ENCODE assay signal across 11 cellular contexts in the genomic region with DNA sequence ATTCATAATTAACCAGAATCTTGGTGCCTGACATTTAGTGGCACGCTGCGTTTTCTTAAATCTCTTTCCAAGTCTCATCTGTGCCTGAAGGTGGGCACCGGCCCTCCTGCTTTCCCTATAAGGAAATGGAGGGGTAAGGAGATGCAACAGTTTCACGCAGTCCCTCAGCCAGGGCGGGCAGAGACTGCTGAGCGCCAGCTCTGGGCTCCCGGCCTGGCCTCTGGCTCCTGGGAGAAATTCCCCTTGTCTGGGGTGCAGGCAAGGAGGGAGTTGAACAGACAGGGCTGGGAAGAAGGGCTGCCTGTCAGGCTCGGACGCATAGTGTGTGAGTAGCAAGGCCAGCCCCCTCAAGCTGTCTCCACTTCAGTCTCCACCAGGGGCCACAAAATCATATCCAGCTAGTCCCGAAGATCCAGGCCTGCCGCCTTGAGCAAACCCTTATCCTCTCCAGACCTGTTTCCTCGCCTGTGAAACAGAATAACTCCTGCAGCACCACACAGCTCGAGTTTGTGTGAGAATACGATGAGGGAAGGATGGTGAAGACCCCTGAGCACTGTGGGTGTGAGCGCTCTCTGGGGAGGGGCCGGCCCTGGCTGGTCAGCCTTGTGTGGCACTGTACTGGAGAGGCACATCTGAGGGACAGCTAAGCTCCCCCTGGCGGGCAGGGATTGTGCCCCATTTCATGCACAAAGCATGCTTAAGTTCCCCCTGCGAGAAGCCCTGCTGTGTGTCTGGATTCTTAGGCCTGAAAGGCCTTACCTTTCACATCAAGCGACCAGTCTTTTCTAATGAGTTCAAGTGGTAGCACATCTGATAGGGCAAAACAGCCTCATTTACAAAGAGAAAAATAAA. TPM values are rescaled to one million over a fixed set of nuclear protein-coding genes. Genes with fewer than 3 reads are reported as not detected.
A peak's percentile ranks its signal among the peaks of the same experiment; 100 is the strongest.
DNase-seq lines count a peak whose midpoint lies in the region; ATAC-seq, FAIRE-seq and TF ChIP-seq lines count a peak whose summit lies in the region.
"Had no signal": no experiment of that assay in that cellular context is flagged by ENCODE, and none has a peak within 500 bp of the region (broad histone marks: within the 10 kb centered on the region; RNA-seq: fewer than 3 reads in every experiment).

No MANE protein-coding gene starts in this region.

- no peaks in the 10 kb centered on the region for H3K9me1 ChIP-seq in K562 (ENCODE audit: control insufficient read depth, insufficient read depth, low read length)

- 0 out of 2 replicates have a peak overlapping the region, but pooled peaks have one; percentile 33 for H2AFZ ChIP-seq in K562 (ENCODE audit: low read depth, low read length)

- no peak for TF ChIP-seq EP300 in K562 (IDR thresholded peaks at IDR 0.05; ENCODE audit: low read length)

- H3K4me1 ChIP-seq in K562 (replicated peaks in 1 of 2; ENCODE audit: control insufficient read depth in 2 of 2, insufficient read depth in 2 of 2, low read length in 2 of 2), result peaks cover 12 to 18% of the 10 kb centered on the region in 2 experiments
- H3K4me1 ChIP-seq in mucosa of descending colon (ENCODE audit: low read depth), result peaks cover 13% of the 10 kb centered on the region
- no peaks in the 10 kb centered on the region for H3K4me1 ChIP-seq in vagina

- H3K4me3 ChIP-seq in K562 (no peak overlapping the region), mucosa of descending colon (no peak overlapping the region), vagina (no peak overlapping the region)

- TF ChIP-seq CTCF in K562 (IDR thresholded peaks at IDR 0.05 in 2 of 3, conservative IDR thresholded peaks at IDR 0.05 in 1 of 3; ENCODE audit: insufficient read depth in 2 of 3, low read depth in 1 of 3, low read length in 3 of 3), result no peak
- no peak for TF ChIP-seq CTCF in mucosa of descending colon (IDR thresholded peaks at IDR 0.05)
- no peak for TF ChIP-seq CTCF in vagina (IDR thresholded peaks at IDR 0.05)

- no peaks in the 10 kb centered on the region for H3K36me3 ChIP-seq in K562 (ENCODE audit: control insufficient read depth, insufficient read depth, low read length)
- no peaks in the 10 kb centered on the region for H3K36me3 ChIP-seq in mucosa of descending colon (ENCODE audit: low read depth)
- H3K36me3 ChIP-seq in vagina, result no peaks in the 10 kb centered on the region
- H3K36me3 ChIP-seq: neutrophil had no signal

- ATAC-seq in K562 (no peak), mucosa of descending colon (peak; percentile 19)

- no peaks in the 10 kb centered on the region for H4K20me1 ChIP-seq in K562 (replicated peaks; ENCODE audit: control insufficient read depth, insufficient read depth, low read length)

- DNase-seq in EH (ENCODE audit: low read depth), result peak; percentile 64
- DNase-seq in LoVo (ENCODE audit: low spot score), result peak; percentile 25
- DNase-seq in K562 (ENCODE audit: extremely low read depth in 1 of 4, low spot score in 3 of 4), result no peak
- peak in 1 of 3 donors; percentile 85 for DNase-seq in mucosa of descending colon
- no peak for DNase-seq in activated CD4-positive, alpha-beta T cell treated with anti-CD3 and anti-CD28 coated beads for 4 hours
- no peak for DNase-seq in vagina (ENCODE audit: extremely low spot score in 2 of 2)
- no peak for DNase-seq in hypothalamus (lab: John Stamatoyannopoulos, UW)
- DNase-seq in activated T-cell treated with anti-CD3 and anti-CD28 coated beads, Interleukin-2, amount 50 U/mL, for 48 hours, result no peak
- DNase-seq: effector memory CD4-positive, alpha-beta T cell; NCI-H1436 had no signal

- H3K27ac ChIP-seq in K562 (ENCODE audit: extremely low read depth, low read depth, low read length) (no peak overlapping the region), vagina (no peak overlapping the region)
- H3K27ac ChIP-seq: neutrophil had no signal

- H3K9me3 ChIP-seq in K562 (replicated peaks; ENCODE audit: control insufficient read depth, insufficient read depth, low read depth, low read length) (no peaks in the 10 kb centered on the region), mucosa of descending colon (no peaks in the 10 kb centered on the region), vagina (no peaks in the 10 kb centered on the region)
- H3K9me3 ChIP-seq: neutrophil had no signal

- CTCF ChIA-PET in K562 (lab: Yijun Ruan, JAX; ENCODE audit: low intra/inter-chr PET ratio), result no interaction called here

- POLR2A ChIA-PET in K562 (lab: Yijun Ruan, JAX), result interaction anchor here (0.9 kb wide), 1 partner anchor 12 kb away, joined by 3 read pairs; no protein-coding TSS in a partner anchor

- H3K4me2 ChIP-seq in K562 (ENCODE audit: insufficient read depth, low read length), result no peak overlapping the region

- 29% methylated on average over 18 of the region's 19 CpGs for WGBS in K562 (ENCODE audit: insufficient coverage, low coverage, missing lambda C conversion rate)

- no peak for TF ChIP-seq RAD21 in K562 (CRISPR knock-in tag; conservative IDR thresholded peaks at IDR 0.05 in 1 of 2, IDR thresholded peaks at IDR 0.05 in 1 of 2)

- TF ChIP-seq POLR2A in K562 (conservative IDR thresholded peaks at IDR 0.05) (no peak), vagina (IDR thresholded peaks at IDR 0.05) (no peak)

- BruUV-seq in K562 (replicated peaks; lab: Mats Ljungman, UMichigan), result no TSS peak

- no peaks in the 10 kb centered on the region for H3K79me2 ChIP-seq in K562 (ENCODE audit: control insufficient read depth, insufficient read depth, low read length)

- H3K9ac ChIP-seq in K562 (ENCODE audit: insufficient read depth in 1 of 2, low read depth in 2 of 2, low read length in 2 of 2), result no peak overlapping the region

- in situ Hi-C loops in K562 (cut with MboI), result no loop called here

- no peak for FAIRE-seq in K562 (lab: Jason Lieb, UNC)

- intact Hi-C loops in K562 (cut with micrococcal nuclease) (no loop called here), mucosa of descending colon (cut with DNase I, micrococcal nuclease) (no loop called here), vagina (cut with DNase I) (no loop called here)

- peaks cover 0 to 8% of the 10 kb centered on the region in 2 experiments; a peak in 2 of 5 replicates for H3K27me3 ChIP-seq in K562 (ENCODE audit: control insufficient read depth in 2 of 2, insufficient read depth in 2 of 2, low read length in 2 of 2)
- H3K27me3 ChIP-seq in vagina, result no peaks in the 10 kb centered on the region
- H3K27me3 ChIP-seq: neutrophil had no signal

TF ChIP-seq in K562, 482 proteins besides CTCF, POLR2A, EP300 and RAD21:
- TF ChIP-seq CAMTA2 (CRISPR knock-in tag; conservative IDR thresholded peaks at IDR 0.05) (no peak), FOXJ3 (CRISPR knock-in tag; IDR thresholded peaks at IDR 0.05) (no peak), NFIC (IDR thresholded peaks at IDR 0.05) (no peak), NBN (IDR thresholded peaks at IDR 0.05; ENCODE audit: low read depth) (no peak), ZNF586 (CRISPR knock-in tag; conservative IDR thresholded peaks at IDR 0.05) (no peak), ZNF668 (CRISPR knock-in tag; IDR thresholded peaks at IDR 0.05) (no peak), RBFOX2 (IDR thresholded peaks at IDR 0.05; ENCODE audit: low read depth, low read length) (no peak), ELF2 (CRISPR knock-in tag; IDR thresholded peaks at IDR 0.05) (no peak), LARP7 (IDR thresholded peaks at IDR 0.05) (no peak)
- TF ChIP-seq, protein P1, sequence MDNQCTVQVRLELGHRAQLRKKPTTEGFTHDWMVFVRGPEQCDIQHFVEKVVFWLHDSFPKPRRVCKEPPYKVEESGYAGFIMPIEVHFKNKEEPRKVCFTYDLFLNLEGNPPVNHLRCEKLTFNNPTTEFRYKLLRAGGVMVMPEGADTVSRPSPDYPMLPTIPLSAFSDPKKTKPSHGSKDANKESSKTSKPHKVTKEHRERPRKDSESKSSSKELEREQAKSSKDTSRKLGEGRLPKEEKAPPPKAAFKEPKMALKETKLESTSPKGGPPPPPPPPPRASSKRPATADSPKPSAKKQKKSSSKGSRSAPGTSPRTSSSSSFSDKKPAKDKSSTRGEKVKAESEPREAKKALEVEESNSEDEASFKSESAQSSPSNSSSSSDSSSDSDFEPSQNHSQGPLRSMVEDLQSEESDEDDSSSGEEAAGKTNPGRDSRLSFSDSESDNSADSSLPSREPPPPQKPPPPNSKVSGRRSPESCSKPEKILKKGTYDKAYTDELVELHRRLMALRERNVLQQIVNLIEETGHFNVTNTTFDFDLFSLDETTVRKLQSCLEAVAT (IDR thresholded peaks at IDR 0.05), result no peak

RNA-seq across cellular contexts. Expression of a gene that starts 33.8 kb away (rescaled TPM):
- total RNA-seq in K562 (2011; cell fraction: chromatin; rRNA removed; ENCODE audit: low replicate concordance), result 0.28 and 0.90 TPM in 2 replicates
- 0.39 and 1.3 TPM in 2 replicates for total RNA-seq in K562 (2011; cell fraction: nucleolus; rRNA removed)
- total RNA-seq in K562 (2011; cell fraction: nucleoplasm; rRNA removed), result 0.37 and 0.46 TPM in 2 replicates
- total RNA-seq in K562 (2014; rRNA removed) (1.5 and 1.7 TPM in 2 replicates), K562 (2014; rRNA removed; fragmentation: Illumina TruSeq; extraction: Trizol) (0.35 and 0.40 TPM in 2 replicates), K562 (2015; rRNA removed; fragmentation: Illumina TruSeq; extraction: Trizol) (1.4 and 1.6 TPM in 2 replicates), K562 (2021) (2.7 TPM in 2 replicates), mucosa of descending colon (100 to 1,000 TPM in 2 of 3 donors, 10 to 100 TPM in 1; 65.3 to 170 (median 162) TPM), vagina (184 TPM)
- polyA plus RNA-seq in K562 (2011; rRNA removed) (0.39 and 2.7 TPM in 2 replicates), K562 (2014; fragmentation: Illumina TruSeq; extraction: Trizol) (0.49 and 1.2 TPM in 2 replicates), K562 (2014; fragmentation: Nextera tagmentation; extraction: Ambion mirVana) (under 1 TPM; 0.06 to 0.14 TPM), K562 (2014; rRNA removed) (1.1 and 1.8 TPM in 2 replicates)
- polyA plus RNA-seq in K562 (2011; cell fraction: cytosol; rRNA removed), result 2.3 and 2.9 TPM in 2 replicates
- polyA plus RNA-seq in K562 (2011; cell fraction: nucleus; rRNA removed), result 0.34 and 2.7 TPM in 2 replicates
- 0.86 and 0.90 TPM in 2 replicates for polyA plus RNA-seq in K562 (2012)
- 0.39 and 1.3 TPM in 2 replicates for polyA minus RNA-seq in K562 (2011; rRNA and poly(A)+ RNA removed)
- polyA minus RNA-seq in K562 (2011; cell fraction: cytosol; rRNA and poly(A)+ RNA removed), result 0.57 and 3.1 TPM in 2 replicates
- polyA minus RNA-seq in K562 (2011; cell fraction: nucleus; rRNA and poly(A)+ RNA removed), result 0.13 and 0.56 TPM in 2 replicates

Comparison
In these comparisons a context has a peak if more than half of its experiments do, and no peak if none do; other contexts are left out.
1. DNase-seq: peak in EH (single experiment) and LoVo (single experiment); none in K562 (0 of 4), activated CD4-positive, alpha-beta T cell treated with anti-CD3 and anti-CD28 coated beads for 4 hours (0 of 2), vagina (0 of 2), hypothalamus (0 of 51) and activated T-cell treated with anti-CD3 and anti-CD28 coated beads, Interleukin-2, amount 50 U/mL, for 48 hours (0 of 2).
2. RNA of a gene that starts 33.8 kb away (total RNA-seq): 184 TPM in vagina (single experiment) and 65.3 to 170 TPM in mucosa of descending colon; 0.28 to 2.7 TPM in K562; every median in the first group is over 10 times any median in the second.